8 cellular contexts compared by ENCODE assay signal in the genomic region with DNA sequence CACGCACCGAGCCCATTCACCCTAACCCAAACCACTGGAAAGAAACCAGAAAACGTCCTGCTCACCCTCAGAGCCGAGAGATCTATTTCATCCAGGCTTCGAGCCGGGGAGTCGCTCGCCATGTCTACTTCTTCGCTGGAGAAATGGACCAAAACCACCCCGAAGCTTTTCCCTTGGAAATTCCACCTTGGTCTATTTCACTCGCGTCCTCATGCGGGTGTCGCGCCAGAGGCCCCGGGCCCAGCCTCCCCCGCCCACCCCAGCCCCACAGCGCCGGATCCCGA. TPM values are rescaled to one million over a fixed set of nuclear protein-coding genes. Genes with fewer than 3 reads are reported as not detected.
DNase-seq lines count a peak whose midpoint lies in the region; ATAC-seq and TF ChIP-seq lines count a peak whose summit lies in the region.

No MANE protein-coding gene starts in this region.

- no peak for TF ChIP-seq POLR2A in stomach (IDR thresholded peaks at IDR 0.05)

- H3K36me3 Mint-ChIP-seq in HFFc6 (ENCODE audit: low read depth) = no peaks in the 10 kb centered on the region
- H3K36me3 Mint-ChIP-seq in activated naive CD4-positive, alpha-beta T cell treated with anti-CD3 and anti-CD28 coated beads, Interleukin-2, amount 50 U/mL, for 72 hours = peaks cover 12 to 15% of the 10 kb centered on the region in 2 donors

- H3K4me3 Mint-ChIP-seq in HFFc6 = peak overlapping the region; percentile 91

- H3K4me1 Mint-ChIP-seq in HFFc6 (ENCODE audit: low read depth) = peaks cover 49% of the 10 kb centered on the region

- TF ChIP-seq EP300 in stomach (IDR thresholded peaks at IDR 0.05) = no peak

- 0 to 1% (median 0%) methylated on average over 14 to 20 of the region's 20 CpGs for WGBS in stomach, 5 donors

- intact Hi-C loops in stomach (cut with DNase I; ENCODE audit: low total_unique reads) = no loop called here

- no peaks in the 10 kb centered on the region for H3K36me3 ChIP-seq in stomach

- H3K27me3 ChIP-seq in stomach = no peaks in the 10 kb centered on the region

- no peak for TF ChIP-seq CTCF in HFFc6 (IDR thresholded peaks at IDR 0.05)
- TF ChIP-seq CTCF in stomach (IDR thresholded peaks at IDR 0.05) = no peak

- peak; percentile 19 for DNase-seq in AG08395 (ENCODE audit: low spot score)
- no peak for DNase-seq in HFFc6
- no peak for DNase-seq in activated naive CD4-positive, alpha-beta T cell treated with anti-CD3 and anti-CD28 coated beads, Interleukin-2, amount 50 U/mL, for 72 hours (ENCODE audit: low spot score in 2 of 2)
- no peak for DNase-seq in stomach
- DNase-seq in SHP77 (lab: John Stamatoyannopoulos, UW) = no peak
- no peak for DNase-seq in NCI-H2081 (lab: John Stamatoyannopoulos, UW)
- DNase-seq in iPS-NIHi11 (ENCODE audit: low spot score) = no peak

- H3K27me3 Mint-ChIP-seq in HFFc6 (ENCODE audit: insufficient read depth) = no peaks in the 10 kb centered on the region; the same call in 1 of the 2 replicates

- H3K9me3 ChIP-seq in iPS-18c (ENCODE audit: control insufficient read depth, insufficient read depth, low read length) (no peaks in the 10 kb centered on the region), stomach (no peaks in the 10 kb centered on the region)

- H3K4me1 ChIP-seq in stomach = peaks cover 11 to 49% (median 32%) of the 10 kb centered on the region in 4 donors

- peak overlapping the region; percentile 67 for H3K27ac Mint-ChIP-seq in HFFc6
- H3K27ac Mint-ChIP-seq in activated naive CD4-positive, alpha-beta T cell treated with anti-CD3 and anti-CD28 coated beads, Interleukin-2, amount 50 U/mL, for 72 hours = peak overlapping the region; percentile 84 to 93

- H3K9me3 Mint-ChIP-seq in HFFc6 = no peaks in the 10 kb centered on the region
- no peaks in the 10 kb centered on the region for H3K9me3 Mint-ChIP-seq in activated naive CD4-positive, alpha-beta T cell treated with anti-CD3 and anti-CD28 coated beads, Interleukin-2, amount 50 U/mL, for 72 hours

- peak overlapping the region; percentile 57 to 89 (median 86) for H3K27ac ChIP-seq in stomach

- H3K4me3 ChIP-seq in iPS-18c (ENCODE audit: insufficient read depth, low read depth, low read length) = peak overlapping the region; percentile 64
- H3K4me3 ChIP-seq in stomach = peak overlapping the region; percentile 80 to 97 (median 84)

- ATAC-seq in activated naive CD4-positive, alpha-beta T cell treated with anti-CD3 and anti-CD28 coated beads, Interleukin-2, amount 50 U/mL, for 72 hours = peak in 1 of 2 donors; percentile 0

RNA-seq across cellular contexts. Expression of a gene that starts 0.3 kb away (rescaled TPM):
- 10 to 100 TPM; 10.6 to 17.2 (median 11.8) TPM for total RNA-seq in HFFc6 (2021; fragmentation: NEBNext Ultra II Directional; extraction: Animal tissue kit (Norgen Biotek cat#: 25700))
- total RNA-seq in activated naive CD4-positive, alpha-beta T cell treated with anti-CD3 and anti-CD28 coated beads, Interleukin-2, amount 50 U/mL, for 72 hours = 10 to 100 TPM; 31.7 to 37.9 TPM
- total RNA-seq in stomach = 10 to 100 TPM in 4 of 5 donors, 1 to 10 TPM in 1; 2.9 to 40.2 (median 19.6) TPM
- polyA plus RNA-seq in stomach = 1 to 10 TPM; 2.1 to 3.8 (median 3.4) TPM
